Comparison of ENCODE assay signal across 19 cellular contexts in genomic region chr11:106879029-106879428, GRCh38.
"Had no signal": no experiment of that assay in that cellular context is flagged by ENCODE, and none has a peak within 500 bp of the region (broad histone marks: within the 10 kb centered on the region; RNA-seq: fewer than 3 reads in every experiment).

No MANE protein-coding gene starts in this region.

- H3K27ac ChIP-seq: heart left ventricle, pancreas, psoas muscle, right atrium auricular region, thoracic aorta had no signal

- H3K27me3 ChIP-seq: heart left ventricle, pancreas, right atrium auricular region had no signal

- H3K4me3 Mint-ChIP-seq: activated naive CD4-positive, alpha-beta T cell treated with anti-CD3 and anti-CD28 coated beads for 36 hours; activated naive CD8-positive, alpha-beta T cell treated with anti-CD3 and anti-CD28 coated beads, Interleukin-2, amount 10 ng/mL, durations not matched to agents 7 days and 5 days; activated T-cell treated with anti-CD3 and anti-CD28 coated beads, Interleukin-2, amount 50 U/mL, for 4 hours; memory B cell; nephron; type B pancreatic cell; WTC11 had no signal

- FAIRE-seq: islet of Langerhans, pancreas had no signal

- H3K27ac Mint-ChIP-seq: activated naive CD4-positive, alpha-beta T cell treated with anti-CD3 and anti-CD28 coated beads for 36 hours; activated naive CD8-positive, alpha-beta T cell treated with anti-CD3 and anti-CD28 coated beads, Interleukin-2, amount 10 ng/mL, durations not matched to agents 7 days and 5 days; memory B cell; nephron; type B pancreatic cell; WTC11 had no signal

- H3K36me3 ChIP-seq: heart left ventricle, pancreas, right atrium auricular region, thoracic aorta had no signal

- H3K4me1 ChIP-seq: pancreas, psoas muscle, right atrium auricular region had no signal

- H3K4me1 Mint-ChIP-seq: activated naive CD8-positive, alpha-beta T cell treated with anti-CD3 and anti-CD28 coated beads, Interleukin-2, amount 10 ng/mL, durations not matched to agents 7 days and 5 days; memory B cell; nephron had no signal

- H3K36me3 Mint-ChIP-seq: activated naive CD8-positive, alpha-beta T cell treated with anti-CD3 and anti-CD28 coated beads, Interleukin-2, amount 10 ng/mL, durations not matched to agents 7 days and 5 days; memory B cell; type B pancreatic cell; WTC11 had no signal

- DNase-seq: activated CD4-positive, alpha-beta T cell treated with anti-CD3 and anti-CD28 coated beads, Interleukin-2, amount 50 U/mL, for 4 hours; activated CD8-positive, alpha-beta memory T cell treated with anti-CD3 and anti-CD28 coated beads, Interleukin-2, amount 50 U/mL, for 48 hours; activated naive CD4-positive, alpha-beta T cell treated with anti-CD3 and anti-CD28 coated beads for 36 hours; activated naive CD8-positive, alpha-beta T cell treated with anti-CD3 and anti-CD28 coated beads, Interleukin-2, amount 10 ng/mL, durations not matched to agents 7 days and 5 days; activated T-cell treated with anti-CD3 and anti-CD28 coated beads, Interleukin-2, amount 50 U/mL, for 4 hours; amygdala; cerebellar nuclear complex; heart left ventricle; pancreas; psoas muscle; stimulated activated CD4-positive, alpha-beta T cell treated with anti-CD3 and anti-CD28 coated beads, Interleukin-4, amount 100 ng/mL, for 24 hours; stimulated activated naive CD4-positive, alpha-beta T cell treated with Interleukin-2 at 50 U/mL for 16 hours had no signal

- H3K27me3 Mint-ChIP-seq: activated naive CD8-positive, alpha-beta T cell treated with anti-CD3 and anti-CD28 coated beads, Interleukin-2, amount 10 ng/mL, durations not matched to agents 7 days and 5 days; memory B cell; type B pancreatic cell had no signal

- H3K9me3 ChIP-seq: pancreas, psoas muscle, thoracic aorta had no signal

- H3K4me3 ChIP-seq: heart left ventricle, pancreas, psoas muscle, right atrium auricular region, thoracic aorta had no signal
